ENCODE assay signal across 11 cellular contexts in the genomic region with DNA sequence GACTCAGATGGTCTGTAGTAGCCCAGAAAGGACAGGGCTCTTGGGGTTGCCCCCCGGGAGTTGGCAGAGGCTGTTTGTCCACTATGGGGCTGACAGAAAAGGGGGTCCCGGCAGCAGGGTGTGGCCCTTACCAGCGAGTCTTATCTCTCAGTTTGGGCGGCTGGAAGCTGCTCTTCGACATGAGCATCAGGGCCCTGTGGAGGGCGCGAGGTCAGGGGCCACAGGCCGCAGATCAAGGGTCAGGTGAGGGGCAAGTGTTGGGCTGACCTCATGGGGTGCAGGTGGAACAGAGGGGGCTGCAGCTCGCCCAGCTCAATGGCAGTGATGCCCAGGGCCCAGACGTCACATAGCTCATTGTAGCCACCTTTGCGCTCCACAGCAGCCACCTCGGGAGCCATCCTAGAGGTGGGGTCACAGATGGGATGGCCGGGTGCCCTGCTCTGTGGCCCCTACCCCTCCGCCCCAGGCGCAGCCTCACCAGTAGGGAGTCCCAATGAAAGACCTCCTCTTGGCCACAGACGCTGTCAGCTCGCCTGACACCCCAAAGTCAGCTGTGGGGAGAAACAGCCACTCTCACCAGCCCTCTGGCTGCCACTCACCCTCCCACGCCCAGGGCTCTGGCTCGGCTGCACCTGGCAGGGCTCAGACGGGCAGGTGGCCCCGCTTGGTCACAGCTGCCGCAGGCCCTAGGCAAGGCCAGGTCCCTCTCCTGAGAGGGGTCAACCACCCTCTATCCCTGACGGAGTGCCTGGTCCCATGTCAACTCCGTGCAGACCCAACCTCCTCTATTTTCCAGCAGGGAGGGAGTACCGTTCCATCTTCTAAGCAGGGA. TPM values are rescaled to one million over a fixed set of nuclear protein-coding genes. Genes with fewer than 3 reads are reported as not detected.
DNase-seq lines count a peak whose midpoint lies in the region; ATAC-seq lines count a peak whose summit lies in the region.
"Had no signal": no experiment of that assay in that cellular context is flagged by ENCODE, and none has a peak within 500 bp of the region (broad histone marks: within the 10 kb centered on the region; RNA-seq: fewer than 3 reads in every experiment).

No MANE protein-coding gene starts in this region.

- POLR2A ChIA-PET in activated CD8-positive, alpha-beta T cell treated with anti-CD3 and anti-CD28 coated beads, Interleukin-2, amount 10 ng/mL, durations not matched to agents 7 days and 5 days (lab: Charles Lee) = no interaction called here
- POLR2A ChIA-PET in naive thymus-derived CD4-positive, alpha-beta T cell (lab: Charles Lee) = interaction anchor here (0.8 to 12.0 kb wide), 15 partner anchors 9 to 100 kb away, joined by 3 to 125 read pairs (median 5); a partner anchor contains a TSS

- no peaks in the 10 kb centered on the region for H3K9me3 ChIP-seq in naive thymus-derived CD4-positive, alpha-beta T cell (ENCODE audit: control insufficient read depth in 2 of 3, low read length in 3 of 3)
- H3K9me3 ChIP-seq: Caco-2 had no signal

- CTCF ChIA-PET in activated CD8-positive, alpha-beta T cell treated with anti-CD3 and anti-CD28 coated beads, Interleukin-2, amount 10 ng/mL, durations not matched to agents 7 days and 5 days (lab: Charles Lee) = interaction anchor here (1.2 to 2.1 kb wide), 3 partner anchors 12 to 22 kb away, joined by 3 to 6 read pairs (median 4); a partner anchor contains a TSS
- CTCF ChIA-PET in naive thymus-derived CD4-positive, alpha-beta T cell (lab: Charles Lee) = interaction anchor here (0.6 to 2.2 kb wide), 5 partner anchors 13 to 93 kb away, joined by 3 to 8 read pairs (median 3); a partner anchor contains a TSS

- H3K4me3 Mint-ChIP-seq in stimulated activated naive CD8-positive, alpha-beta T cell treated with anti-CD3 and anti-CD28 coated beads, Interleukin-15, Interleukin-2, amounts not matched to agents 100 ng/mL and 50 ng/mL, for 24 hours = peak overlapping the region; percentile 85
- H3K4me3 Mint-ChIP-seq in activated CD8-positive, alpha-beta T cell treated with anti-CD3 and anti-CD28 coated beads, Interleukin-2, amount 10 ng/mL, durations not matched to agents 7 days and 5 days = peak overlapping the region; percentile 79
- peak overlapping the region; percentile 45 to 88 (median 78) for H3K4me3 Mint-ChIP-seq in naive thymus-derived CD4-positive, alpha-beta T cell

- peaks cover 0 to 71% (median 0%) of the 10 kb centered on the region in 3 experiments for H3K36me3 ChIP-seq in naive thymus-derived CD4-positive, alpha-beta T cell (ENCODE audit: control insufficient read depth in 2 of 3, insufficient read depth in 3 of 3, low read length in 3 of 3)

- no peak overlapping the region for H3K4me3 ChIP-seq in naive thymus-derived CD4-positive, alpha-beta T cell (ENCODE audit: low read length)

- peaks cover 9 to 23% of the 10 kb centered on the region in 2 donors for H3K4me1 ChIP-seq in naive thymus-derived CD4-positive, alpha-beta T cell (ENCODE audit: control insufficient read depth in 2 of 2, insufficient read depth in 2 of 2, low read length in 2 of 2)

- no peak for ATAC-seq in stimulated activated naive CD8-positive, alpha-beta T cell treated with anti-CD3 and anti-CD28 coated beads, Interleukin-15, Interleukin-2, amounts not matched to agents 100 U/mL and 50 U/mL, for 24 hours
- ATAC-seq in activated CD8-positive, alpha-beta T cell treated with anti-CD3 and anti-CD28 coated beads, Interleukin-2, amount 10 ng/mL, durations not matched to agents 7 days and 5 days = no peak
- no peak for ATAC-seq in naive thymus-derived CD4-positive, alpha-beta T cell
- ATAC-seq in HG03039 (IDR thresholded peaks at IDR 0.05; ENCODE audit: unreplicated experiment) = no peak
- ATAC-seq in HG03139 (IDR thresholded peaks at IDR 0.05; ENCODE audit: unreplicated experiment) = no peak

- H3K27me3 ChIP-seq in naive thymus-derived CD4-positive, alpha-beta T cell (ENCODE audit: control insufficient read depth in 2 of 2, insufficient read depth in 2 of 2, low read length in 2 of 2) = no peaks in the 10 kb centered on the region

- no peak for DNase-seq in stimulated activated naive CD8-positive, alpha-beta T cell treated with anti-CD3 and anti-CD28 coated beads, Interleukin-15, Interleukin-2, amounts not matched to agents 100 U/mL and 50 U/mL, for 24 hours
- no peak for DNase-seq in activated CD8-positive, alpha-beta T cell treated with anti-CD3 and anti-CD28 coated beads, Interleukin-2, amount 10 ng/mL, durations not matched to agents 7 days and 5 days
- no peak for DNase-seq in naive thymus-derived CD4-positive, alpha-beta T cell
- DNase-seq in SHP77 treated with DMSO at 0.1 percent for 48 hours (lab: John Stamatoyannopoulos, UW) = no peak
- no peak for DNase-seq in NCI-H748 treated with DMSO at 0.1 percent for 48 hours (lab: John Stamatoyannopoulos, UW)
- DNase-seq: Caco-2, cortex of kidney, glutamatergic neuron had no signal

- intact Hi-C loops in naive thymus-derived CD4-positive, alpha-beta T cell (cut with micrococcal nuclease) = loop anchor here in 1 of 2 donors (5.0 kb wide), 1 partner anchor 76 kb away; a partner anchor contains a TSS

- H3K9me3 Mint-ChIP-seq in stimulated activated naive CD8-positive, alpha-beta T cell treated with anti-CD3 and anti-CD28 coated beads, Interleukin-15, Interleukin-2, amounts not matched to agents 100 ng/mL and 50 ng/mL, for 24 hours = no peaks in the 10 kb centered on the region
- no peaks in the 10 kb centered on the region for H3K9me3 Mint-ChIP-seq in activated CD8-positive, alpha-beta T cell treated with anti-CD3 and anti-CD28 coated beads, Interleukin-2, amount 10 ng/mL, durations not matched to agents 7 days and 5 days (ENCODE audit: insufficient read depth)
- H3K9me3 Mint-ChIP-seq in naive thymus-derived CD4-positive, alpha-beta T cell = no peaks in the 10 kb centered on the region

- H3K4me1 Mint-ChIP-seq in stimulated activated naive CD8-positive, alpha-beta T cell treated with anti-CD3 and anti-CD28 coated beads, Interleukin-15, Interleukin-2, amounts not matched to agents 100 ng/mL and 50 ng/mL, for 24 hours (ENCODE audit: low read depth) = peaks cover 39% of the 10 kb centered on the region
- H3K4me1 Mint-ChIP-seq in activated CD8-positive, alpha-beta T cell treated with anti-CD3 and anti-CD28 coated beads, Interleukin-2, amount 10 ng/mL, durations not matched to agents 7 days and 5 days (ENCODE audit: low read depth) = peaks cover 54% of the 10 kb centered on the region
- peaks cover 20 to 43% (median 28%) of the 10 kb centered on the region in 7 donors for H3K4me1 Mint-ChIP-seq in naive thymus-derived CD4-positive, alpha-beta T cell

- H3K27ac Mint-ChIP-seq in stimulated activated naive CD8-positive, alpha-beta T cell treated with anti-CD3 and anti-CD28 coated beads, Interleukin-15, Interleukin-2, amounts not matched to agents 100 ng/mL and 50 ng/mL, for 24 hours = no peak overlapping the region
- peak overlapping the region; percentile 82 for H3K27ac Mint-ChIP-seq in activated CD8-positive, alpha-beta T cell treated with anti-CD3 and anti-CD28 coated beads, Interleukin-2, amount 10 ng/mL, durations not matched to agents 7 days and 5 days
- peak overlapping the region in 8 of 9 donors; percentile 43 to 94 (median 82) for H3K27ac Mint-ChIP-seq in naive thymus-derived CD4-positive, alpha-beta T cell

- H3K27me3 Mint-ChIP-seq in stimulated activated naive CD8-positive, alpha-beta T cell treated with anti-CD3 and anti-CD28 coated beads, Interleukin-15, Interleukin-2, amounts not matched to agents 100 ng/mL and 50 ng/mL, for 24 hours = no peaks in the 10 kb centered on the region
- no peaks in the 10 kb centered on the region for H3K27me3 Mint-ChIP-seq in activated CD8-positive, alpha-beta T cell treated with anti-CD3 and anti-CD28 coated beads, Interleukin-2, amount 10 ng/mL, durations not matched to agents 7 days and 5 days (ENCODE audit: low read depth)
- no peaks in the 10 kb centered on the region for H3K27me3 Mint-ChIP-seq in naive thymus-derived CD4-positive, alpha-beta T cell

- peak overlapping the region; percentile 76 for H3K27ac ChIP-seq in naive thymus-derived CD4-positive, alpha-beta T cell (ENCODE audit: low read depth, low read length)

- peaks cover 10% of the 10 kb centered on the region for H3K36me3 Mint-ChIP-seq in stimulated activated naive CD8-positive, alpha-beta T cell treated with anti-CD3 and anti-CD28 coated beads, Interleukin-15, Interleukin-2, amounts not matched to agents 100 ng/mL and 50 ng/mL, for 24 hours (ENCODE audit: low read depth)
- H3K36me3 Mint-ChIP-seq in activated CD8-positive, alpha-beta T cell treated with anti-CD3 and anti-CD28 coated beads, Interleukin-2, amount 10 ng/mL, durations not matched to agents 7 days and 5 days (ENCODE audit: low read depth) = peaks cover 29% of the 10 kb centered on the region
- peaks cover 0 to 15% (median 6%) of the 10 kb centered on the region in 5 donors for H3K36me3 Mint-ChIP-seq in naive thymus-derived CD4-positive, alpha-beta T cell

RNA-seq across cellular contexts. Expression of a gene that starts 2.2 kb away (rescaled TPM):
- total RNA-seq in activated CD8-positive, alpha-beta T cell treated with anti-CD3 and anti-CD28 coated beads, Interleukin-2, amount 10 ng/mL, durations not matched to agents 7 days and 5 days = 10 to 100 TPM; 84.2 to 90.2 TPM
- 100 to 1,000 TPM in 2 of 5 experiments, 10 to 100 TPM in 3; 75.2 to 130 (median 84.3) TPM for total RNA-seq in naive thymus-derived CD4-positive, alpha-beta T cell
- polyA plus RNA-seq in naive thymus-derived CD4-positive, alpha-beta T cell = 10 to 100 TPM; 40.7 to 63.0 TPM

RNA-seq across cellular contexts. Expression of a gene that starts 9.5 kb away (rescaled TPM):
- total RNA-seq in activated CD8-positive, alpha-beta T cell treated with anti-CD3 and anti-CD28 coated beads, Interleukin-2, amount 10 ng/mL, durations not matched to agents 7 days and 5 days = 10 to 100 TPM; 32.9 to 34.0 TPM
- 10 to 100 TPM; 25.7 to 46.4 (median 38.0) TPM for total RNA-seq in naive thymus-derived CD4-positive, alpha-beta T cell
- polyA plus RNA-seq in naive thymus-derived CD4-positive, alpha-beta T cell = 10 to 100 TPM; 33.8 to 54.9 TPM

RNA-seq across cellular contexts. Expression of a gene that starts 22.5 kb away (rescaled TPM):
- total RNA-seq in activated CD8-positive, alpha-beta T cell treated with anti-CD3 and anti-CD28 coated beads, Interleukin-2, amount 10 ng/mL, durations not matched to agents 7 days and 5 days = 100 to 1,000 TPM; 421 to 423 TPM
- 1,000 to 10,000 TPM in 2 of 5 experiments, 100 to 1,000 TPM in 3; 462 to 1,612 (median 904) TPM for total RNA-seq in naive thymus-derived CD4-positive, alpha-beta T cell
- polyA plus RNA-seq in naive thymus-derived CD4-positive, alpha-beta T cell = 100 to 1,000 TPM; 101 to 155 TPM

RNA-seq across cellular contexts. Expression of a gene that starts 41.1 kb away (rescaled TPM):
- 1 to 10 TPM; 2.9 to 4.7 TPM for total RNA-seq in activated CD8-positive, alpha-beta T cell treated with anti-CD3 and anti-CD28 coated beads, Interleukin-2, amount 10 ng/mL, durations not matched to agents 7 days and 5 days
- total RNA-seq in naive thymus-derived CD4-positive, alpha-beta T cell = 10 to 100 TPM in 4 of 5 experiments, 1 to 10 TPM in 1; 8.0 to 16.2 (median 13.9) TPM
- polyA plus RNA-seq in naive thymus-derived CD4-positive, alpha-beta T cell = under 1 TPM; 0.26 to 0.64 TPM

RNA-seq across cellular contexts. Expression of a gene that starts 43.6 kb away (rescaled TPM):
- total RNA-seq in activated CD8-positive, alpha-beta T cell treated with anti-CD3 and anti-CD28 coated beads, Interleukin-2, amount 10 ng/mL, durations not matched to agents 7 days and 5 days = 1 to 10 TPM in 1 of 2 experiments, under 1 TPM in 1; 0.61 to 1.2 TPM
- 1 to 10 TPM in 4 of 5 experiments, under 1 TPM in 1; 0.22 to 9.2 (median 8.1) TPM for total RNA-seq in naive thymus-derived CD4-positive, alpha-beta T cell
- polyA plus RNA-seq in naive thymus-derived CD4-positive, alpha-beta T cell = under 1 TPM; 0.27 to 0.47 TPM
